ENCODE assay signal across 15 cellular contexts in the genomic region with DNA sequence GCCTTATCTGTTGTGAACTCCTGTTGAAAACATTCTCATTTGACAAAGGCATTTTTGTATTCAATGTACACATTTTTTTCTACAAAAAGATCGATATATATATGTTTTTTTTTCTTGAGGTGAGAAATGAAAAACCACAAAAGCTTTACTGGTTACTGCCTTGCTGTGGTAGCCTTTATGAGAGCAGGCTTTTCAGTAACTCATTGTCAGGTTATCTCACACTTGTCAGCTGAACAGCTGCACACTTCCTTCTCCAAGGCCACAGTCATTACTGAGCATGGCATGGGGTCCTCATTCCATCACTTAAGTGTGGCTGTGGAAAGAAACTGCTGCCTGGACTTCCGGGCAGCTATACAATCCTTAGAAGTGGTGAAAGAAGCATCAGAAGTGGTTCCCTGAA.
DNase-seq lines count a peak whose midpoint lies in the region; ATAC-seq and TF ChIP-seq lines count a peak whose summit lies in the region.
"Had no signal": no experiment of that assay in that cellular context is flagged by ENCODE, and none has a peak within 500 bp of the region (broad histone marks: within the 10 kb centered on the region; RNA-seq: fewer than 3 reads in every experiment).

No MANE protein-coding gene starts in this region.

- no peaks in the 10 kb centered on the region for H3K27me3 ChIP-seq in thyroid gland
- H3K27me3 ChIP-seq: esophagus squamous epithelium had no signal

- H3K9me3 ChIP-seq in thyroid gland: no peaks in the 10 kb centered on the region

- intact Hi-C loops in thyroid gland (cut with DNase I): no loop called here

- no peaks in the 10 kb centered on the region for H3K36me3 ChIP-seq in thyroid gland
- H3K36me3 ChIP-seq: esophagus squamous epithelium had no signal

- in situ Hi-C loops in astrocyte of the cerebellum (cut with HindIII; ENCODE audit: low sequenced_read_pairs): no loop called here

- 47 to 62% methylated on average over 2 of the region's 2 CpGs for WGBS in thyroid gland, 2 donors

- no peaks in the 10 kb centered on the region for H3K4me1 ChIP-seq in thyroid gland

- H3K27ac Mint-ChIP-seq in activated T-helper 17 cell treated with anti-CD3 and anti-CD28 coated beads, Interleukin-2, amount 50 U/mL, for 72 hours: no peak overlapping the region
- no peak overlapping the region for H3K27ac Mint-ChIP-seq in activated CD4-positive, alpha-beta memory T cell treated with anti-CD3 and anti-CD28 coated beads, Interleukin-2, amount 10 ng/mL, durations not matched to agents 7 days and 5 days
- H3K27ac Mint-ChIP-seq: activated naive CD8-positive, alpha-beta T cell treated with anti-CD3 and anti-CD28 coated beads, Interleukin-2, amount 10 ng/mL, durations not matched to agents 7 days and 5 days had no signal

- no peaks in the 10 kb centered on the region for H3K36me3 Mint-ChIP-seq in activated T-helper 17 cell treated with anti-CD3 and anti-CD28 coated beads, Interleukin-2, amount 50 U/mL, for 72 hours (ENCODE audit: low read depth)
- no peaks in the 10 kb centered on the region for H3K36me3 Mint-ChIP-seq in activated CD4-positive, alpha-beta memory T cell treated with anti-CD3 and anti-CD28 coated beads, Interleukin-2, amount 10 ng/mL, durations not matched to agents 7 days and 5 days (ENCODE audit: low read depth)
- H3K36me3 Mint-ChIP-seq: activated naive CD8-positive, alpha-beta T cell treated with anti-CD3 and anti-CD28 coated beads, Interleukin-2, amount 10 ng/mL, durations not matched to agents 7 days and 5 days had no signal

- no peak for TF ChIP-seq POLR2A in thyroid gland (IDR thresholded peaks at IDR 0.05)

- H3K27me3 Mint-ChIP-seq in activated T-helper 17 cell treated with anti-CD3 and anti-CD28 coated beads, Interleukin-2, amount 50 U/mL, for 72 hours: no peaks in the 10 kb centered on the region
- no peaks in the 10 kb centered on the region for H3K27me3 Mint-ChIP-seq in activated CD4-positive, alpha-beta memory T cell treated with anti-CD3 and anti-CD28 coated beads, Interleukin-2, amount 10 ng/mL, durations not matched to agents 7 days and 5 days
- H3K27me3 Mint-ChIP-seq: activated naive CD8-positive, alpha-beta T cell treated with anti-CD3 and anti-CD28 coated beads, Interleukin-2, amount 10 ng/mL, durations not matched to agents 7 days and 5 days had no signal

- DNase-seq in astrocyte of the cerebellum (ENCODE audit: low read depth): peak; percentile 35
- no peak for DNase-seq in thyroid gland
- DNase-seq in NCI-H1417 (lab: John Stamatoyannopoulos, UW): no peak
- no peak for DNase-seq in activated CD4-positive, alpha-beta memory T cell treated with anti-CD3 and anti-CD28 coated beads, Interleukin-2, amount 10 ng/mL, durations not matched to agents 7 days and 5 days
- DNase-seq: activated naive CD8-positive, alpha-beta T cell treated with anti-CD3 and anti-CD28 coated beads, Interleukin-2, amount 10 ng/mL, durations not matched to agents 7 days and 5 days; DMS53; esophagus squamous epithelium; NCI-H1436 treated with DMSO at 0.1 percent for 48 hours; NCI-H774; SIG-M5 had no signal

- no peak overlapping the region for H3K4me3 Mint-ChIP-seq in activated T-helper 17 cell treated with anti-CD3 and anti-CD28 coated beads, Interleukin-2, amount 50 U/mL, for 72 hours
- no peak overlapping the region for H3K4me3 Mint-ChIP-seq in activated CD4-positive, alpha-beta memory T cell treated with anti-CD3 and anti-CD28 coated beads, Interleukin-2, amount 10 ng/mL, durations not matched to agents 7 days and 5 days
- H3K4me3 Mint-ChIP-seq: activated naive CD8-positive, alpha-beta T cell treated with anti-CD3 and anti-CD28 coated beads, Interleukin-2, amount 10 ng/mL, durations not matched to agents 7 days and 5 days had no signal

- POLR2A ChIA-PET in activated CD4-positive, alpha-beta memory T cell treated with anti-CD3 and anti-CD28 coated beads, Interleukin-2, amount 10 ng/mL, durations not matched to agents 7 days and 5 days (lab: Charles Lee): no interaction called here

- H3K4me3 ChIP-seq in astrocyte of the cerebellum (ENCODE audit: low read depth, low read length) (no peak overlapping the region), thyroid gland (replicated peaks in 1 of 3) (no peak overlapping the region)
- H3K4me3 ChIP-seq: esophagus squamous epithelium had no signal

- no peak overlapping the region for H3K27ac ChIP-seq in thyroid gland
- H3K27ac ChIP-seq: esophagus squamous epithelium had no signal

- CTCF ChIA-PET in activated CD4-positive, alpha-beta memory T cell treated with anti-CD3 and anti-CD28 coated beads, Interleukin-2, amount 10 ng/mL, durations not matched to agents 7 days and 5 days (lab: Charles Lee): no interaction called here

- TF ChIP-seq CTCF in astrocyte of the cerebellum (IDR thresholded peaks at IDR 0.05; ENCODE audit: low read depth, low read length, missing control alignments) (no peak), thyroid gland (IDR thresholded peaks at IDR 0.05) (no peak)

- ATAC-seq in GM18502 (IDR thresholded peaks at IDR 0.05; ENCODE audit: poor library complexity, unreplicated experiment): peak; percentile 69
- peak; percentile 74 for ATAC-seq in GM21381 (IDR thresholded peaks at IDR 0.05; ENCODE audit: unreplicated experiment)
- ATAC-seq in HG03095 (IDR thresholded peaks at IDR 0.05; ENCODE audit: unreplicated experiment): peak; percentile 55
- no peak for ATAC-seq in activated T-helper 17 cell treated with anti-CD3 and anti-CD28 coated beads, Interleukin-2, amount 50 U/mL, for 72 hours (replicated peaks)
- ATAC-seq: HepG2 had no signal

- H3K4me1 Mint-ChIP-seq in activated T-helper 17 cell treated with anti-CD3 and anti-CD28 coated beads, Interleukin-2, amount 50 U/mL, for 72 hours: no peaks in the 10 kb centered on the region
- no peaks in the 10 kb centered on the region for H3K4me1 Mint-ChIP-seq in activated CD4-positive, alpha-beta memory T cell treated with anti-CD3 and anti-CD28 coated beads, Interleukin-2, amount 10 ng/mL, durations not matched to agents 7 days and 5 days
- H3K4me1 Mint-ChIP-seq: activated naive CD8-positive, alpha-beta T cell treated with anti-CD3 and anti-CD28 coated beads, Interleukin-2, amount 10 ng/mL, durations not matched to agents 7 days and 5 days had no signal

- peaks cover 5% of the 10 kb centered on the region for H3K9me3 Mint-ChIP-seq in activated T-helper 17 cell treated with anti-CD3 and anti-CD28 coated beads, Interleukin-2, amount 50 U/mL, for 72 hours
- peaks cover 9% of the 10 kb centered on the region for H3K9me3 Mint-ChIP-seq in activated CD4-positive, alpha-beta memory T cell treated with anti-CD3 and anti-CD28 coated beads, Interleukin-2, amount 10 ng/mL, durations not matched to agents 7 days and 5 days
